In genomic region chr1:162463021-162463420, GRCh38 we compare ENCODE assay signal across 23 cellular contexts. TPM values are rescaled to one million over a fixed set of nuclear protein-coding genes. Genes with fewer than 3 reads are reported as not detected.
"Had no signal": no experiment of that assay in that cellular context is flagged by ENCODE, and none has a peak within 500 bp of the region (broad histone marks: within the 10 kb centered on the region; RNA-seq: fewer than 3 reads in every experiment).

No MANE protein-coding gene starts in this region.

- ATAC-seq: activated naive CD4-positive, alpha-beta T cell treated with anti-CD3 and anti-CD28 coated beads, Interleukin-2, amount 50 U/mL, for 72 hours; activated naive CD8-positive, alpha-beta T cell treated with anti-CD3 and anti-CD28 coated beads, Interleukin-2, amount 50 U/mL, for 24 hours; activated T-cell treated with anti-CD3 and anti-CD28 coated beads, Interleukin-2, amount 50 U/mL, for 4 hours; T-cell had no signal

- H3K4me1 ChIP-seq: ascending aorta had no signal

- DNase-seq: activated CD4-positive, alpha-beta memory T cell treated with anti-CD3 and anti-CD28 coated beads for 36 hours; activated CD4-positive, alpha-beta T cell treated with anti-CD3 and anti-CD28 coated beads, Interleukin-2, amount 10 ng/mL, durations not matched to agents 7 days and 5 days; activated CD4-positive, CD25-positive, alpha-beta regulatory T cell; activated CD8-positive, alpha-beta memory T cell treated with anti-CD3 and anti-CD28 coated beads for 24 hours; activated effector memory CD4-positive, alpha-beta T cell treated with anti-CD3 and anti-CD28 coated beads, Interleukin-2, amount 50 U/mL, for 16 hours; activated naive CD4-positive, alpha-beta T cell treated with Interleukin-2 at 50 U/mL for 16 hours; activated naive CD8-positive, alpha-beta T cell treated with anti-CD3 and anti-CD28 coated beads, Interleukin-2, amount 50 U/mL, for 24 hours; activated T-cell treated with anti-CD3 and anti-CD28 coated beads, Interleukin-2, amount 50 U/mL, for 4 hours; amniotic stem cell; Karpas-422; NCI-H1105 treated with DMSO at 0.1 percent for 48 hours; NCI-H2029; NCI-H2107; NCI-H2171 treated with DMSO at 0.1 percent for 48 hours; NCI-H446; NCI-H524; T-cell; T-helper 2 cell; T1000 had no signal

- H3K9me3 ChIP-seq: ascending aorta had no signal

- FAIRE-seq: TTC549 had no signal

- H3K36me3 ChIP-seq: ascending aorta had no signal

- H3K4me3 ChIP-seq: ascending aorta, SK-N-MC had no signal

RNA-seq across cellular contexts. Expression of gene SH2D1B, which starts 51.1 kb away (rescaled TPM):
- total RNA-seq: activated CD4-positive, alpha-beta memory T cell treated with anti-CD3 and anti-CD28 coated beads for 36 hours; activated CD4-positive, alpha-beta T cell treated with anti-CD3 and anti-CD28 coated beads, Interleukin-2, amount 10 ng/mL, durations not matched to agents 7 days and 5 days; ascending aorta had no signal
